ENCODE assay signal across 1 cellular context in the genomic region with DNA sequence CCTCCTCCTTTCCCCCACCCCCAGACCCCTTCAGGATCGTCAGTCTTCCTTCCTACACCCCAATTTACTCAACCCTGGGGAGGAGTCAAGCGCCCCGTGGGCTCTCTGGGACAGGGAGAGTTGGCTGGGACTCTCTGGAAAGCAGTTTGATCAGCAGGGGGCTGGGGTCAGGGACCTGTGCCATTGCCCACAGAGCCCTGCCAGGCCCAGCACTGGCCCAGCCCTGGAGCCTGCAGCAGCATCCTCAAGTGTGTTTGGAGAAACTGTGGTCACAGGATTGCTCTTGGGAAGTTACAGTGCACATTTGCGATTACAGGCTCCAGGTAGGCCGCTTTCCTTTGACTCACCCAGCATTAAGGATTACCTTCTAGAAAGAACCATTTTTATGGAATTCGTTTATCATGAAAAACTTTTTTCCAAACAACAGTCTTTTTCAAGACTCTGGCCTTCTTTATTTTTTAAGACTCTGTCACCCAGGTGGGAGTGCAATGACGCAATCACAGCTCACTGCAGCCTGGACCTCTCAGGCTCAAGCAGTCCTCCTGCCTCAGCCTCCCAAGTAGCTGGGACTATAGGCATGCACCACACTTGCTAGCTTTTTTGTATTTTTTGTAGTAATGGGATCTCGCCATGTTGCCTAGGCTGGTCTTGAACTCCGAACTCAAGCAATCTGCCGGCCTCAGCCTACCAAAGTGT.
TF ChIP-seq lines count a peak whose summit lies in the region.

No MANE protein-coding gene starts in this region.

TF ChIP-seq in WTC11, 78 proteins besides CTCF, POLR2A, EP300 and RAD21 (continued from another document):
- TF ChIP-seq, protein P1, sequence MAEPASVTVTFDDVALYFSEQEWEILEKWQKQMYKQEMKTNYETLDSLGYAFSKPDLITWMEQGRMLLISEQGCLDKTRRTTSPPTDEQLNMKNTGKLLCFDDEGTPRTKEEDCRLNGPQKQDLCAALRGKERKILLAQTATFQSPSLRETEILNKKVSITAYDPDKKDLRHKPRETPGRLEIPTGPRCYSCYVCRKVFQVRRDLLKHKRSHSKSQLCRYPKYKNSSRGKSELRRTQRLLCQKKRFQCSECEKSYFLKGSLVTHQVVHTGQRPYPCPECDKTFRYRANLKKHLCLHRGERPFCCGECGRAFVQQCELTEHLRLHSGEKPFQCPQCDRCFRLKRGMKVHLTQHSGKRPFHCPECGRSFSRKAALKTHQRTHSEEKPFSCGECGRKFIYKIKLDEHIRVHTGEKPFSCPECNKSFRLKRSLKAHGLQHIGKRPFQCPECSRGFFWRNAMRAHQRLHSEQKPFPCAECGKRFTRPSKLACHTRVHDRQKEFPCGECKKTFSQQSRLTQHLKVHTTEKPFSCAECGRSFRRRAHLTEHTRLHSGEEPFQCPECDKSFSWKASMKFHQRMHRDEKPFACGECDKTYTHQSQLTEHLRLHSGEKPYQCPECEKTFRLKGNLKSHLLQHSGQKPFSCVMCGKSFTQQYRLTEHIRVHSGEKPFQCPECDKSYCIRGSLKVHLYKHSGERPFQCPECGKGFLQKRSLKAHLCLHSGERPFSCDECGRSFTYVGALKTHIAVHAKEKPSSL (CRISPR knock-in tag; conservative IDR thresholded peaks at IDR 0.05) = no peak
- no peak for TF ChIP-seq ESRRA (CRISPR knock-in tag; IDR thresholded peaks at IDR 0.05; ENCODE audit: borderline replicate concordance)
- TF ChIP-seq, protein P2, sequence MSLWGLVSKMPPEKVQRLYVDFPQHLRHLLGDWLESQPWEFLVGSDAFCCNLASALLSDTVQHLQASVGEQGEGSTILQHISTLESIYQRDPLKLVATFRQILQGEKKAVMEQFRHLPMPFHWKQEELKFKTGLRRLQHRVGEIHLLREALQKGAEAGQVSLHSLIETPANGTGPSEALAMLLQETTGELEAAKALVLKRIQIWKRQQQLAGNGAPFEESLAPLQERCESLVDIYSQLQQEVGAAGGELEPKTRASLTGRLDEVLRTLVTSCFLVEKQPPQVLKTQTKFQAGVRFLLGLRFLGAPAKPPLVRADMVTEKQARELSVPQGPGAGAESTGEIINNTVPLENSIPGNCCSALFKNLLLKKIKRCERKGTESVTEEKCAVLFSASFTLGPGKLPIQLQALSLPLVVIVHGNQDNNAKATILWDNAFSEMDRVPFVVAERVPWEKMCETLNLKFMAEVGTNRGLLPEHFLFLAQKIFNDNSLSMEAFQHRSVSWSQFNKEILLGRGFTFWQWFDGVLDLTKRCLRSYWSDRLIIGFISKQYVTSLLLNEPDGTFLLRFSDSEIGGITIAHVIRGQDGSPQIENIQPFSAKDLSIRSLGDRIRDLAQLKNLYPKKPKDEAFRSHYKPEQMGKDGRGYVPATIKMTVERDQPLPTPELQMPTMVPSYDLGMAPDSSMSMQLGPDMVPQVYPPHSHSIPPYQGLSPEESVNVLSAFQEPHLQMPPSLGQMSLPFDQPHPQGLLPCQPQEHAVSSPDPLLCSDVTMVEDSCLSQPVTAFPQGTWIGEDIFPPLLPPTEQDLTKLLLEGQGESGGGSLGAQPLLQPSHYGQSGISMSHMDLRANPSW (CRISPR knock-in tag; conservative IDR thresholded peaks at IDR 0.05; ENCODE audit: low read depth) = no peak
- TF ChIP-seq ATF1 (CRISPR knock-in tag; IDR thresholded peaks at IDR 0.05) = no peak
- TF ChIP-seq JAZF1 (CRISPR knock-in tag; IDR thresholded peaks at IDR 0.05) = no peak
